Comparison of ENCODE assay signal across 8 cellular contexts in the genomic region with DNA sequence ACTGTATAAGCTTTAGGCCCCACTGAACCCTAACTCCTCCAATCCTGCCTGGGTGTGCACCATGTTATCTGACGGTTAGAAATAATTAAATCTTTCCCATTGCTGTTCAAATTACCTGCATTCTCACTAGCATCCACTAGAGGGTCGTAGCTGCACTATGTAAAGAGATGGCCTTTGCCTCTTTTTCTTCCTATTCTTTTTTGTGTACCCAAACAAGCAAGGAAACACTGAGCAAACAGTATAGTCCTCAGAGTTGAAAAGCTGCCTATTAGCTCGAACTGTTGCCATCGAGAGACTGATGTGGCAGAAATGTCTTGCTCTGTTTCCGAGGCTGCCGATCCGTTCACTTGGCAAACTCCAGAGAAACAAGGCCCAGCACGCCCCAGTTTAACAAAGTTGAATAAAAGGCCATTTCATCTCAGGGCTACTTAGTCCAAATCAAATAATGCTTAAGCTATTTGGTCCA.
DNase-seq lines count a peak whose midpoint lies in the region; ATAC-seq lines count a peak whose summit lies in the region.

No MANE protein-coding gene starts in this region.

- DNase-seq in DMS 273 treated with DMSO at 0.1 percent for 48 hours (lab: John Stamatoyannopoulos, UW) (peak; percentile 43), NCI-H226 (peak; percentile 40), foreskin melanocyte (peak; percentile 60), nucleus accumbens (lab: John Stamatoyannopoulos, UW) (peak in 50 of 56 donors; percentile 1 to 77 (median 29))
- peak; percentile 17 for DNase-seq in activated CD8-positive, alpha-beta memory T cell treated with anti-CD3 and anti-CD28 coated beads, Interleukin-2, amount 50 U/mL, for 4 hours
- DNase-seq in activated effector memory CD4-positive, alpha-beta T cell treated with Interleukin-2 at 50 U/mL for 16 hours: no peak

- peak; percentile 91 for ATAC-seq in GM19328 (IDR thresholded peaks at IDR 0.05; ENCODE audit: unreplicated experiment)
- ATAC-seq in HG03342 (IDR thresholded peaks at IDR 0.05; ENCODE audit: unreplicated experiment): peak; percentile 94
